9 cellular contexts compared by ENCODE assay signal in the genomic region with DNA sequence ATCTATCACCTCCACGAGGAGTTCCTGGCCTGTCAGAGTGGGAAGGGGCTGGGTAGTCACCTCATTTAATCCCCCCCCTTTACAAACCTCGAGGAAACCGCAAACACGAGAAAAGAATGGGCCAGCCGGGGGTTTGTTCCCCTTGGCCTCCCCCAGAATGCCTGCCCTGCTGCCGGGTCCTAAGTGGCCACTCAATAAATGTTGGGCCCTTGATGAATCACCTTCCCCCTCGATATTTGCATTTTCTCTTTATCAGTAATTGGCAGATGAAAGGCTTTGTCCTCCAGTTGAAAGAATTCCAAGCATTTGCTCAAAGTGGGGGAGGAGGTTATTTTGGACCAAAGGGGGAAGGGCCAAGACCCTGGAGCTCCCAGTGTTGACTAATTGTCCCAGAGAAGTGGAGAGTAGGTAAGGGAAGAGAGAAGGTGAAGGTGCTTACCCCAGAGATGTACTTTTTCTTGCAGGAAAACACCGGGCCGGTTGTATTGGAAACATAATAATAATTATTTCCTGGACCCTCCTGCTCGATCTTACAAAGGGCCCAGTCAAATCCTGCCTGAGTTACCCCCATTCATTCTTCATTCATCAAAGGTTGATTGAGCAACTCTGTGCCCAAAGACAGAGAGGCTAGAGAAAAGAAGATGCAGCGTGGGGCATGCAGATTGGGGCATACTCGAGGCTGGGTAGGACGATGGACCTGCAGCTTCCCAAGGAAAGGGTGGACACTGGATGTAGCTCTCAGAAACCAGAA. TPM values are rescaled to one million over a fixed set of nuclear protein-coding genes. Genes with fewer than 3 reads are reported as not detected.
DNase-seq lines count a peak whose midpoint lies in the region; ATAC-seq, FAIRE-seq and TF ChIP-seq lines count a peak whose summit lies in the region.
"Had no signal": no experiment of that assay in that cellular context is flagged by ENCODE, and none has a peak within 500 bp of the region (broad histone marks: within the 10 kb centered on the region; RNA-seq: fewer than 3 reads in every experiment).

No MANE protein-coding gene starts in this region.

- H3K9me3 ChIP-seq in left ventricle myocardium inferior (replicated peaks) (no peaks in the 10 kb centered on the region), right cardiac atrium (ENCODE audit: control insufficient read depth, low read length) (no peaks in the 10 kb centered on the region), upper lobe of right lung (no peaks in the 10 kb centered on the region)

- ATAC-seq in right cardiac atrium = no peak
- ATAC-seq in upper lobe of right lung = no peak
- no peak for ATAC-seq in GM21526 (IDR thresholded peaks at IDR 0.05; ENCODE audit: low FRiP score, unreplicated experiment)
- no peak for ATAC-seq in HG03460 (IDR thresholded peaks at IDR 0.05; ENCODE audit: unreplicated experiment)

- no peak for DNase-seq in left ventricle myocardium inferior
- DNase-seq in right cardiac atrium = no peak
- DNase-seq in amniotic epithelial cell (ENCODE audit: low read depth) = peak; percentile 29
- DNase-seq in upper lobe of right lung = no peak
- no peak for DNase-seq in D721Med (ENCODE audit: insufficient read length, low spot score)

- H3K27ac ChIP-seq in left ventricle myocardium inferior (replicated peaks) (peak overlapping the region; percentile 87), right cardiac atrium (ENCODE audit: low read length) (no peak overlapping the region), layer of hippocampus (ENCODE audit: low read depth, low read length) (peak overlapping the region; percentile 54), upper lobe of right lung (peak overlapping the region; percentile 87)

- FAIRE-seq in D721Med (lab: Jason Lieb, UNC) = no peak
- FAIRE-seq: keratinocyte had no signal

- no peak for TF ChIP-seq CTCF in left ventricle myocardium inferior (IDR thresholded peaks at IDR 0.05; ENCODE audit: borderline replicate concordance)
- TF ChIP-seq CTCF in upper lobe of right lung (IDR thresholded peaks at IDR 0.05) = no peak
- TF ChIP-seq CTCF in D721Med (IDR thresholded peaks at IDR 0.05; ENCODE audit: insufficient read depth, missing control alignments) = no peak

- H3K36me3 ChIP-seq in left ventricle myocardium inferior (no peaks in the 10 kb centered on the region), upper lobe of right lung (no peaks in the 10 kb centered on the region)

- peaks cover 46% of the 10 kb centered on the region for H3K4me1 ChIP-seq in left ventricle myocardium inferior
- H3K4me1 ChIP-seq in right cardiac atrium (ENCODE audit: control insufficient read depth, insufficient read depth, low read length) = peaks cover 9% of the 10 kb centered on the region
- peaks cover 36% of the 10 kb centered on the region for H3K4me1 ChIP-seq in upper lobe of right lung

- intact Hi-C loops in left ventricle myocardium inferior (cut with micrococcal nuclease) = no loop called here
- intact Hi-C loops in right cardiac atrium (cut with DNase I) = loop anchor here in 1 of 4 donors (5.0 kb wide), 1 partner anchor 45 kb away; the partner anchor contains the start of gene ORAI1
- intact Hi-C loops in upper lobe of right lung (cut with DNase I) = no loop called here

- H3K27me3 ChIP-seq in left ventricle myocardium inferior (ENCODE audit: low read depth) (no peaks in the 10 kb centered on the region), right cardiac atrium (ENCODE audit: control insufficient read depth, insufficient read depth) (no peaks in the 10 kb centered on the region), layer of hippocampus (ENCODE audit: control insufficient read depth, insufficient read depth, low read length) (no peaks in the 10 kb centered on the region), upper lobe of right lung (no peaks in the 10 kb centered on the region)

- no peak overlapping the region for H3K4me3 ChIP-seq in left ventricle myocardium inferior
- no peak overlapping the region for H3K4me3 ChIP-seq in right cardiac atrium (ENCODE audit: low read length)
- no peak overlapping the region for H3K4me3 ChIP-seq in upper lobe of right lung

- 45% methylated on average over 13 of the region's 13 CpGs for WGBS in right cardiac atrium

RNA-seq across cellular contexts. Expression of gene KDM2B, which starts 1.9 kb away (rescaled TPM):
- 13.0 TPM for total RNA-seq in left ventricle myocardium inferior
- total RNA-seq in right cardiac atrium = 10 to 100 TPM; 11.8 to 16.0 (median 13.1) TPM
- 6.1 TPM for polyA plus RNA-seq in right cardiac atrium
- 35.4 TPM for total RNA-seq in upper lobe of right lung

RNA-seq across cellular contexts. Expression of gene ORAI1, which starts 43.6 kb away (rescaled TPM):
- total RNA-seq in left ventricle myocardium inferior (11.4 TPM), right cardiac atrium (1 to 10 TPM; 7.0 to 9.4 (median 8.4) TPM), upper lobe of right lung (32.4 TPM)
- polyA plus RNA-seq in right cardiac atrium = 6.9 TPM
